8 cellular contexts compared by ENCODE assay signal in the genomic region with DNA sequence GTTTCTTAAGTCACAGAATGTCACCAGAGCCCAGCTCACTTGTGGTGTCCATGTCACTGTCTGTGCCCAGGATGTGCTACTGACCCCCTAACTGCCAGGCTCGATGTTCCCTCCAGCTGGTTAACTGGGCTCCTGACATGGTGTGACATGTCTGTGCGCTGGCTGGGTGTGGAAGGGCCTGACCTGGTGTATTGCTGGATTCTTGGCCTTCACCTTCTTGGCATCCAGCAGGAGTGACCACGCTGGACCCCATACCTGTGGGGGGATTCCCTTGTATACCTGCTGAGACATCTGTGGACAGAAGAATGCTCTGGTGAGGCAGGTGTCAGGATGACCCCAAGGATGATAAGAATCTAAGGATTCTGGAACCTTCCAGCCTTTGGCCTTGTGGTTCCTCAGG.
"Had no signal": no experiment of that assay in that cellular context is flagged by ENCODE, and none has a peak within 500 bp of the region (broad histone marks: within the 10 kb centered on the region; RNA-seq: fewer than 3 reads in every experiment).

No MANE protein-coding gene starts in this region.

- DNase-seq: H9, HCEC 1CT, IMR-90 had no signal

- H2AFZ ChIP-seq: GM23338 had no signal

- H3K27ac Mint-ChIP-seq: GM23338, H9 had no signal

- FAIRE-seq: H1, H54, HTR-8/SVneo, K562 had no signal

- H3K4me2 ChIP-seq: GM23338 had no signal

- H3K4me3 ChIP-seq: GM23338, K562 had no signal

- H3K4me3 Mint-ChIP-seq: GM23338, H9 had no signal

- H3K4me1 Mint-ChIP-seq: GM23338, H9 had no signal
